1 cellular context compared by ENCODE assay signal in genomic region chr17:81636505-81637288, GRCh38.
TF ChIP-seq lines count a peak whose summit lies in the region.

Gene NPLOC4 (minus strand): TSS chr17:81637112. CDS start chr17:81636930, 182 bp downstream.
Gene TSPAN10 (plus strand): TSS chr17:81637196. CDS start chr17:81642413, 5,217 bp downstream.

TF ChIP-seq in HepG2, 621 proteins besides CTCF, POLR2A, EP300 and RAD21 (continued from another document and continues in another):
- TF ChIP-seq ZNF569 (CRISPR knock-in tag; IDR thresholded peaks at IDR 0.05; ENCODE audit: borderline replicate concordance) (no peak), ZNF253 (CRISPR knock-in tag; IDR thresholded peaks at IDR 0.05; ENCODE audit: borderline replicate concordance) (no peak), HCFC1 (IDR thresholded peaks at IDR 0.05; ENCODE audit: low read depth, low read length) (peak; percentile 76), KDM2A (CRISPR knock-in tag; IDR thresholded peaks at IDR 0.05; ENCODE audit: borderline replicate concordance, low read depth) (peak; percentile 98), NFE2L2 (IDR thresholded peaks at IDR 0.05; ENCODE audit: low read length) (0 out of 2 replicates have a peak, but pooled peaks have one; percentile 3), ZBTB49 (CRISPR knock-in tag; IDR thresholded peaks at IDR 0.05; ENCODE audit: borderline replicate concordance) (peak; percentile 21; the same call in 1 of the 2 replicates), HNRNPLL (IDR thresholded peaks at IDR 0.05; ENCODE audit: low read depth, low read length, poor library complexity, severe bottlenecking) (peak; percentile 79), SETDB1 (CRISPR knock-in tag; IDR thresholded peaks at IDR 0.05; ENCODE audit: borderline replicate concordance) (no peak), ZNF678 (CRISPR knock-in tag; IDR thresholded peaks at IDR 0.05) (no peak), TFDP1 (CRISPR knock-in tag; IDR thresholded peaks at IDR 0.05; ENCODE audit: borderline replicate concordance) (peak; percentile 91), YY1 (IDR thresholded peaks at IDR 0.05; ENCODE audit: insufficient read depth, insufficient replicate concordance, low read depth, low read length) (peak; percentile 89), ZNF547 (CRISPR knock-in tag; IDR thresholded peaks at IDR 0.05) (no peak; the same call in 1 of the 2 replicates), ZNF567 (CRISPR knock-in tag; IDR thresholded peaks at IDR 0.05; ENCODE audit: borderline replicate concordance) (no peak), ZNF468 (CRISPR knock-in tag; IDR thresholded peaks at IDR 0.05) (no peak), CREM (IDR thresholded peaks at IDR 0.05) (no peak), CREM (CRISPR knock-in tag; IDR thresholded peaks at IDR 0.05) (0 out of 2 replicates have a peak, but pooled peaks have one; percentile 17), ZNF740 (CRISPR knock-in tag; IDR thresholded peaks at IDR 0.05) (peak; percentile 87), SMAD1 (CRISPR knock-in tag; IDR thresholded peaks at IDR 0.05; ENCODE audit: borderline replicate concordance, low read depth) (peak; percentile 56; the same call in 1 of the 2 replicates), XBP1 (CRISPR knock-in tag; IDR thresholded peaks at IDR 0.05) (no peak), ZIK1 (CRISPR knock-in tag; IDR thresholded peaks at IDR 0.05; ENCODE audit: borderline replicate concordance, low read depth) (peak; percentile 56; the same call in 1 of the 2 replicates), ZFP36L1 (CRISPR knock-in tag; IDR thresholded peaks at IDR 0.05) (no peak), TOE1 (CRISPR knock-in tag; IDR thresholded peaks at IDR 0.05) (no peak; the same call in 1 of the 2 replicates), THAP9 (CRISPR knock-in tag; IDR thresholded peaks at IDR 0.05; ENCODE audit: borderline replicate concordance) (no peak), RBM22 (optimal IDR thresholded peaks at IDR 0.05; ENCODE audit: low read length) (peak; percentile 20), ZNF749 (CRISPR knock-in tag; IDR thresholded peaks at IDR 0.05; ENCODE audit: borderline replicate concordance) (no peak; the same call in 1 of the 2 replicates), ZNF205 (CRISPR knock-in tag; IDR thresholded peaks at IDR 0.05) (peak; percentile 88), PBX3 (CRISPR knock-in tag; IDR thresholded peaks at IDR 0.05; ENCODE audit: borderline replicate concordance) (no peak), KDM6A (CRISPR knock-in tag; IDR thresholded peaks at IDR 0.05; ENCODE audit: low read depth) (no peak), ZNF704 (CRISPR knock-in tag; IDR thresholded peaks at IDR 0.05; ENCODE audit: borderline replicate concordance) (no peak), ZBTB21 (CRISPR knock-in tag; IDR thresholded peaks at IDR 0.05) (no peak; the same call in 1 of the 2 replicates), AGO1 (IDR thresholded peaks at IDR 0.05; ENCODE audit: low read depth, low read length, poor library complexity, severe bottlenecking) (peak; percentile 61), KAT2B (IDR thresholded peaks at IDR 0.05; ENCODE audit: borderline replicate concordance, low read depth, low read length) (no peak), SYNCRIP (IDR thresholded peaks at IDR 0.05; ENCODE audit: insufficient read depth, low read depth, low read length) (no peak), ZGPAT (CRISPR knock-in tag; IDR thresholded peaks at IDR 0.05) (peak; percentile 94), HMGXB3 (CRISPR knock-in tag; IDR thresholded peaks at IDR 0.05; ENCODE audit: borderline replicate concordance) (peak; percentile 84; the same call in 1 of the 2 replicates), KDM3A (CRISPR knock-in tag; IDR thresholded peaks at IDR 0.05; ENCODE audit: low read depth) (0 out of 2 replicates have a peak, but pooled peaks have one; percentile 93), JDP2 (CRISPR knock-in tag; IDR thresholded peaks at IDR 0.05; ENCODE audit: borderline replicate concordance) (peak; percentile 69; the same call in 1 of the 2 replicates), THAP7 (CRISPR knock-in tag; IDR thresholded peaks at IDR 0.05) (no peak; the same call in 1 of the 2 replicates), ZSCAN9 (CRISPR knock-in tag; IDR thresholded peaks at IDR 0.05; ENCODE audit: borderline replicate concordance) (peak; percentile 91; the same call in 1 of the 2 replicates), ATF3 (CRISPR knock-in tag; IDR thresholded peaks at IDR 0.05) (peak; percentile 80), ZSCAN20 (CRISPR knock-in tag; IDR thresholded peaks at IDR 0.05; ENCODE audit: borderline replicate concordance) (peak; percentile 70; the same call in 1 of the 2 replicates), CREBL2 (CRISPR knock-in tag; IDR thresholded peaks at IDR 0.05; ENCODE audit: borderline replicate concordance) (no peak; the same call in 1 of the 2 replicates), E2F1 (CRISPR knock-in tag; IDR thresholded peaks at IDR 0.05) (peak; percentile 61; the same call in 1 of the 2 replicates)
